34 cellular contexts compared by ENCODE assay signal in the genomic region with DNA sequence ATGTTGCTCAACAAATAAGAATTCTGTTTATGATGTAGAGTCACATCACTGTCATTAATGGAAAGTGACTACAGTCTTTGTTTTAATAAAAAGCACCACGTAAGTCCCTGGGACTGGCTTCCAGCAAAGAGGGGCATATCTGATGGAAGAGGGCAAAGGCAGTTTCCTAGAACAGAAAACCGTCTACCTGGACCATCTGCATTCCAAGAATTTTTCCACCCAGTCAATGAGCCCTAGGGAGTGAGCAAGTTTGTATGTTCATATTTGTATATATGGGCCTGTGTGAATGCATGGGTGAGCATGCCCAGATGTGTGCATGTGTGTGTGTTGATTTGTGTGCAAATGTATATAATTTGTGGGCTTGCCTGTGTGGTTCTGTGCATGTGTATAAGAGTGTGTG.
"Had no signal": no experiment of that assay in that cellular context is flagged by ENCODE, and none has a peak within 500 bp of the region (broad histone marks: within the 10 kb centered on the region; RNA-seq: fewer than 3 reads in every experiment).

No MANE protein-coding gene starts in this region.

- H3K36me3 Mint-ChIP-seq: activated naive CD4-positive, alpha-beta T cell treated with anti-CD3 and anti-CD28 coated beads, Interleukin-2, amount 50 U/mL, for 24 hours; activated naive CD8-positive, alpha-beta T cell treated with anti-CD3 and anti-CD28 coated beads for 36 hours; T-cell had no signal

- H3K9me3 Mint-ChIP-seq: activated B cell treated with CpG ODN at 0.5 μM for 24 hours; activated CD8-positive, alpha-beta T cell treated with anti-CD3 and anti-CD28 coated beads for 36 hours; activated naive CD4-positive, alpha-beta T cell treated with anti-CD3 and anti-CD28 coated beads for 36 hours; activated naive CD4-positive, alpha-beta T cell treated with anti-CD3 and anti-CD28 coated beads, Interleukin-2, amount 50 U/mL, for 24 hours; activated naive CD8-positive, alpha-beta T cell treated with anti-CD3 and anti-CD28 coated beads for 36 hours; activated naive CD8-positive, alpha-beta T cell treated with anti-CD3 and anti-CD28 coated beads, Interleukin-2, amount 50 U/mL, for 24 hours; activated T-helper 1 cell treated with anti-CD3 and anti-CD28 coated beads, Interleukin-12 subunit alpha, Interleukin-12 subunit beta, Interleukin-2, Interleukin-4 antibody, amounts not matched to agents 30 ng/mL and 10 ng/mL and 1 ng/mL, durations not matched to agents 14 hours and 24 hours and 36 hours; activated T-helper 2 cell treated with anti-CD3 and anti-CD28 coated beads, Interferon-gamma antibody, Interleukin-2, Interleukin-4, amounts not matched to agents 10 μg/mL and 5 μg/mL and 100 μg/mL, durations not matched to agents 14 hours and 24 hours and 36 hours; dendritic cell treated with granulocyte-macrophage colony-stimulating factor and Interleukin-4, amounts not matched to agents 40 ng/mL and 50 ng/mL, for 4 days; endodermal cell; T-cell; T-helper 1 cell treated with Interleukin-12 subunit alpha and Interleukin-12 subunit beta and Interleukin-4 antibody, amounts not matched to agents 30 μg/mL and 1 μg/mL, for 36 hours had no signal

- H3K4me3 Mint-ChIP-seq: activated B cell treated with CpG ODN at 0.5 μM for 24 hours; activated CD8-positive, alpha-beta T cell treated with anti-CD3 and anti-CD28 coated beads for 36 hours; activated naive CD4-positive, alpha-beta T cell treated with anti-CD3 and anti-CD28 coated beads for 36 hours; activated naive CD4-positive, alpha-beta T cell treated with anti-CD3 and anti-CD28 coated beads, Interleukin-2, amount 50 U/mL, for 24 hours; activated naive CD8-positive, alpha-beta T cell treated with anti-CD3 and anti-CD28 coated beads for 36 hours; activated naive CD8-positive, alpha-beta T cell treated with anti-CD3 and anti-CD28 coated beads, Interleukin-2, amount 50 U/mL, for 24 hours; activated T-helper 1 cell treated with anti-CD3 and anti-CD28 coated beads, Interleukin-12 subunit alpha, Interleukin-12 subunit beta, Interleukin-2, Interleukin-4 antibody, amounts not matched to agents 30 ng/mL and 10 ng/mL and 1 ng/mL, durations not matched to agents 14 hours and 24 hours and 36 hours; dendritic cell treated with granulocyte-macrophage colony-stimulating factor and Interleukin-4, amounts not matched to agents 40 ng/mL and 50 ng/mL, for 4 days; endodermal cell; T-cell; T-helper 1 cell treated with Interleukin-12 subunit alpha and Interleukin-12 subunit beta and Interleukin-4 antibody, amounts not matched to agents 30 μg/mL and 1 μg/mL, for 36 hours had no signal

- H3K27ac Mint-ChIP-seq: activated B cell treated with CpG ODN at 0.5 μM for 24 hours; activated CD8-positive, alpha-beta T cell treated with anti-CD3 and anti-CD28 coated beads for 36 hours; activated naive CD4-positive, alpha-beta T cell treated with anti-CD3 and anti-CD28 coated beads for 36 hours; activated naive CD4-positive, alpha-beta T cell treated with anti-CD3 and anti-CD28 coated beads, Interleukin-2, amount 50 U/mL, for 24 hours; activated naive CD8-positive, alpha-beta T cell treated with anti-CD3 and anti-CD28 coated beads for 36 hours; activated naive CD8-positive, alpha-beta T cell treated with anti-CD3 and anti-CD28 coated beads, Interleukin-2, amount 50 U/mL, for 24 hours; activated T-helper 1 cell treated with anti-CD3 and anti-CD28 coated beads, Interleukin-12 subunit alpha, Interleukin-12 subunit beta, Interleukin-2, Interleukin-4 antibody, amounts not matched to agents 30 ng/mL and 10 ng/mL and 1 ng/mL, durations not matched to agents 14 hours and 24 hours and 36 hours; activated T-helper 2 cell treated with anti-CD3 and anti-CD28 coated beads, Interferon-gamma antibody, Interleukin-2, Interleukin-4, amounts not matched to agents 10 μg/mL and 5 μg/mL and 100 μg/mL, durations not matched to agents 14 hours and 24 hours and 36 hours; dendritic cell treated with granulocyte-macrophage colony-stimulating factor and Interleukin-4, amounts not matched to agents 40 ng/mL and 50 ng/mL, for 4 days; endodermal cell; T-cell; T-helper 1 cell treated with Interleukin-12 subunit alpha and Interleukin-12 subunit beta and Interleukin-4 antibody, amounts not matched to agents 30 μg/mL and 1 μg/mL, for 36 hours had no signal

- H3K27ac ChIP-seq: adrenal gland, body of pancreas, cardiac muscle cell, colonic mucosa, dorsolateral prefrontal cortex, WERI-Rb-1 had no signal

- DNase-seq: activated B cell treated with CpG ODN at 0.5 μM for 24 hours; activated CD4-positive, alpha-beta T cell treated with anti-CD3 and anti-CD28 coated beads for 48 hours; activated CD4-positive, alpha-beta T cell treated with anti-CD3 and anti-CD28 coated beads, Interleukin-2, amount 50 U/mL, for 1 hour; activated CD4-positive, alpha-beta T cell treated with anti-CD3 and anti-CD28 coated beads, Interleukin-2, amount 50 U/mL, for 48 hours; activated CD8-positive, alpha-beta memory T cell treated with anti-CD3 and anti-CD28 coated beads for 24 hours; activated CD8-positive, alpha-beta T cell treated with anti-CD3 and anti-CD28 coated beads for 36 hours; activated effector memory CD4-positive, alpha-beta T cell treated with anti-CD3 and anti-CD28 coated beads, Interleukin-2, amount 50 U/mL, for 16 hours; activated naive CD4-positive, alpha-beta T cell treated with anti-CD3 and anti-CD28 coated beads for 36 hours; activated naive CD8-positive, alpha-beta T cell treated with anti-CD3 and anti-CD28 coated beads for 36 hours; activated naive CD8-positive, alpha-beta T cell treated with anti-CD3 and anti-CD28 coated beads, Interleukin-2, amount 50 U/mL, for 24 hours; activated T-cell treated with anti-CD3 and anti-CD28 coated beads, Interleukin-2, amount 50 U/mL, for 48 hours; adrenal gland; amygdala; aorta; body of pancreas; central memory CD4-positive, alpha-beta T cell; cerebellar nuclear complex; colonic mucosa; dorsolateral prefrontal cortex; effector memory CD4-positive, alpha-beta T cell; endodermal cell; foreskin fibroblast; head of caudate nucleus; T-cell; T-helper 9 cell; WERI-Rb-1 had no signal

- ATAC-seq: activated CD4-positive, CD25-positive, alpha-beta regulatory T cell treated with anti-CD3 and anti-CD28 coated beads, Interleukin-2, amount 50 U/mL, for 24 hours; activated CD8-positive, alpha-beta T cell treated with anti-CD3 and anti-CD28 coated beads for 36 hours; activated naive CD8-positive, alpha-beta T cell treated with anti-CD3 and anti-CD28 coated beads, Interleukin-2, amount 50 U/mL, for 24 hours; body of pancreas; esophagus mucosa; T-cell had no signal

- H3K4me3 ChIP-seq: adrenal gland, body of pancreas, cardiac muscle cell, colonic mucosa, dorsolateral prefrontal cortex had no signal

- H3K27me3 Mint-ChIP-seq: activated B cell treated with CpG ODN at 0.5 μM for 24 hours; dendritic cell treated with granulocyte-macrophage colony-stimulating factor and Interleukin-4, amounts not matched to agents 40 ng/mL and 50 ng/mL, for 4 days; T-cell had no signal

- H3K4me1 Mint-ChIP-seq: activated B cell treated with CpG ODN at 0.5 μM for 24 hours; activated naive CD4-positive, alpha-beta T cell treated with anti-CD3 and anti-CD28 coated beads, Interleukin-2, amount 50 U/mL, for 24 hours; activated naive CD8-positive, alpha-beta T cell treated with anti-CD3 and anti-CD28 coated beads for 36 hours; activated naive CD8-positive, alpha-beta T cell treated with anti-CD3 and anti-CD28 coated beads, Interleukin-2, amount 50 U/mL, for 24 hours; T-cell had no signal
